ENCODE assay signal across 8 cellular contexts in genomic region chr22:17083811-17084540, GRCh38. TPM values are rescaled to one million over a fixed set of nuclear protein-coding genes. Genes with fewer than 3 reads are reported as not detected.
A peak's percentile ranks its signal among the peaks of the same experiment; 100 is the strongest.
DNase-seq lines count a peak whose midpoint lies in the region; ATAC-seq and TF ChIP-seq lines count a peak whose summit lies in the region.

No MANE protein-coding gene starts in this region.

- TF ChIP-seq CTCF in CD14-positive monocyte (IDR thresholded peaks at IDR 0.05) (no peak), NB4 (IDR thresholded peaks at IDR 0.05; ENCODE audit: low read depth, low read length) (no peak), dorsolateral prefrontal cortex (IDR thresholded peaks at IDR 0.05 in 54 of 56, conservative IDR thresholded peaks at IDR 0.05 in 2 of 56; ENCODE audit: low read depth in 1 of 56, partially characterized antibody in 56 of 56) (no peak), neural cell (IDR thresholded peaks at IDR 0.05; ENCODE audit: poor library complexity, severe bottlenecking) (no peak)

- H3K27ac Mint-ChIP-seq in CD14-positive monocyte, result peak overlapping the region; percentile 90 to 93 (median 91)

- no peaks in the 10 kb centered on the region for H3K79me2 ChIP-seq in neural cell (replicated peaks; ENCODE audit: insufficient read depth, low read length)

- no peaks in the 10 kb centered on the region for H3K36me3 ChIP-seq in neural cell (ENCODE audit: insufficient read depth, low read length)

- H3K9me3 Mint-ChIP-seq in CD14-positive monocyte, result peaks cover 0 to 2% (median 0%) of the 10 kb centered on the region in 7 donors

- H3K27me3 Mint-ChIP-seq in CD14-positive monocyte (ENCODE audit: low read depth in 3 of 3), result peaks cover 0 to 2% (median 0%) of the 10 kb centered on the region in 3 donors

- peak overlapping the region; percentile 96 to 99 for H3K4me3 Mint-ChIP-seq in CD14-positive monocyte

- no peaks in the 10 kb centered on the region for H3F3A ChIP-seq in neural cell (ENCODE audit: insufficient read depth, low read length, poor library complexity, severe bottlenecking)

- no peak overlapping the region for H3K4me2 ChIP-seq in neural cell (ENCODE audit: low read length)

- H3K4me3 ChIP-seq in NB4 (ENCODE audit: low read depth, low read length) (peak overlapping the region; percentile 40), dorsolateral prefrontal cortex (peak overlapping the region in 58 of 59 donors; percentile 51 to 86 (median 71)), neural cell (ENCODE audit: low read length) (peak overlapping the region; percentile 60)

- no peak overlapping the region for H3K9ac ChIP-seq in neural cell (ENCODE audit: low read length)

- H3K9me2 ChIP-seq in neural cell (ENCODE audit: insufficient read depth, low read length), result no peaks in the 10 kb centered on the region

- no peak overlapping the region for H2AFZ ChIP-seq in neural cell (ENCODE audit: low read depth, low read length)

- H3K27ac ChIP-seq in dorsolateral prefrontal cortex (peak overlapping the region in 20 of 59 donors; percentile 31 to 90 (median 68)), neural cell (ENCODE audit: low read length) (no peak overlapping the region)

- TF ChIP-seq POLR2A in NB4 (IDR thresholded peaks at IDR 0.05; ENCODE audit: extremely low read depth, insufficient read length), result no peak

- DNase-seq in CD14-positive monocyte (ENCODE audit: low spot score) (no peak), NB4 (ENCODE audit: low read depth) (no peak), dorsolateral prefrontal cortex (no peak), pons (ENCODE audit: low spot score) (no peak), NCI-H2081 treated with DMSO at 0.1 percent for 48 hours (lab: John Stamatoyannopoulos, UW) (no peak)

- H3K9me3 ChIP-seq in neural cell (ENCODE audit: low read length), result no peaks in the 10 kb centered on the region

- no peak for TF ChIP-seq RAD21 in neural cell (conservative IDR thresholded peaks at IDR 0.05)

- TF ChIP-seq EP300 in neural cell (conservative IDR thresholded peaks at IDR 0.05; ENCODE audit: poor library complexity, severe bottlenecking), result no peak

- intact Hi-C loops in CD14-positive monocyte (cut with micrococcal nuclease), result loop anchor here (2.0 to 10.0 kb wide), 4 partner anchors 33 to 991 kb away; partner anchors contain the start of genes HDHD5 (in 1 of the 2) and PEX26 (in 1 of the 2)
- intact Hi-C loops in dorsolateral prefrontal cortex (cut with DNase I), result loop anchor here in 1 of 2 donors (5.0 kb wide), 1 partner anchor 418 kb away; no protein-coding TSS in a partner anchor

- H3K4me1 Mint-ChIP-seq in CD14-positive monocyte, result peaks cover 55% of the 10 kb centered on the region

- H4K20me1 ChIP-seq in neural cell (ENCODE audit: insufficient read depth), result no peaks in the 10 kb centered on the region

- peaks cover 5 to 24% of the 10 kb centered on the region in 2 donors for H3K36me3 Mint-ChIP-seq in CD14-positive monocyte

- H3K27me3 ChIP-seq in dorsolateral prefrontal cortex, result peaks cover 0 to 24% (median 4%) of the 10 kb centered on the region in 45 donors
- H3K27me3 ChIP-seq in neural cell (ENCODE audit: insufficient read depth, low read depth, low read length), result peaks cover 46% of the 10 kb centered on the region

- no peak for ATAC-seq in HG03175 (IDR thresholded peaks at IDR 0.05; ENCODE audit: unreplicated experiment)
- no peak for ATAC-seq in HG03460 (IDR thresholded peaks at IDR 0.05; ENCODE audit: unreplicated experiment)

TF ChIP-seq in neural cell, 6 proteins besides CTCF, POLR2A, EP300 and RAD21:
- TF ChIP-seq SMC3 (conservative IDR thresholded peaks at IDR 0.05; ENCODE audit: poor library complexity) (no peak), REST (IDR thresholded peaks at IDR 0.05; ENCODE audit: borderline replicate concordance) (no peak), MXI1 (conservative IDR thresholded peaks at IDR 0.05; ENCODE audit: poor library complexity, severe bottlenecking) (no peak), POLR2AphosphoS5 (IDR thresholded peaks at IDR 0.05) (no peak), TAF1 (IDR thresholded peaks at IDR 0.05; ENCODE audit: low read depth) (no peak), EZH2 (IDR thresholded peaks at IDR 0.05; ENCODE audit: borderline replicate concordance, insufficient read depth, low read length, poor library complexity, severe bottlenecking) (no peak)
TF ChIP-seq in neural cell: peak in this region for 0.

RNA-seq across cellular contexts. Expression of gene IL17RA, which starts 0.8 kb away (rescaled TPM):
- polyA plus RNA-seq in CD14-positive monocyte (100 to 1,000 TPM in 1 of 2 donors, 10 to 100 TPM in 1; 68.3 to 118 TPM), neural cell (0.08 and 0.52 TPM in 2 replicates)
- 10 to 100 TPM in 82 of 120 experiments, 1 to 10 TPM in 38; 5.6 to 23.7 (median 11.0) TPM for total RNA-seq in dorsolateral prefrontal cortex
- polyA minus RNA-seq in neural cell, result 0.12 and 0.24 TPM in 2 replicates

RNA-seq across cellular contexts. Expression of gene TMEM121B, which starts 37.2 kb away (rescaled TPM):
- polyA plus RNA-seq in CD14-positive monocyte (1 to 10 TPM; 1.4 to 1.9 TPM), neural cell (15.8 and 16.8 TPM in 2 replicates)
- 10 to 100 TPM in 114 of 120 experiments, 1 to 10 TPM in 6; 5.0 to 22.9 (median 14.6) TPM for total RNA-seq in dorsolateral prefrontal cortex
- 24.6 and 26.7 TPM in 2 replicates for polyA minus RNA-seq in neural cell

Comparison
In these comparisons a context has a peak if more than half of its experiments do, and no peak if none do; other contexts are left out.
1. RNA of gene IL17RA, which starts 0.8 kb away (polyA plus RNA-seq): 68.3 to 118 TPM in CD14-positive monocyte; 0.08 to 0.52 TPM in neural cell; every median in the first group is over 10 times any median in the second.
2. Peak in every context shown above with its lines, with median percentiles within 50 percentile points of each other: H3K4me3 ChIP-seq.